In the genomic region with DNA sequence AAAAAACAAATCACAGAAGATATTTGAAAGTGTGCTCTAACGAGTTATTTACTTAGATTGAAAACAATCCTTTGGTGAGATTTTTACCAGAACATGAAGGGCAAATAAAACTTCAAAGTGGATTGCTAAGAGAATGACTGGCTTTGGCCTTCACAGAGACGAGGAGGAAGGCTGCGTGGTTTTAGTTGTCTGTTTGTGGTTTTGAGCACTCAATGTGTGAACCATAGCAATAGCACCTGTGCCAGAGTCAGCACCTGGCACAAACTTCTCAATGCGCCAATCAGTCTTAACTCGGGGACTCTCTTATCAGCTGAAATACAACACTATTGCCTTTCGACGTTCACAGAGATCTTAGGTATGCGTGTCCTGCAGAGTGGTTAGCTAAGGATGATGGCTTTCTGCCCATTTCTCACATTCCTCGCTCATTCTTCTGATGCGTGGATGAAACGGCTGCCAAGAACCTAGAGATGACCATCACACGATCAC, we compare ENCODE assay signal across 1 cellular context.
TF ChIP-seq lines count a peak whose summit lies in the region.

No MANE protein-coding gene starts in this region.

TF ChIP-seq in GM12878, 131 proteins besides CTCF, POLR2A, EP300 and RAD21 (continued from another document):
- TF ChIP-seq, protein P1, sequence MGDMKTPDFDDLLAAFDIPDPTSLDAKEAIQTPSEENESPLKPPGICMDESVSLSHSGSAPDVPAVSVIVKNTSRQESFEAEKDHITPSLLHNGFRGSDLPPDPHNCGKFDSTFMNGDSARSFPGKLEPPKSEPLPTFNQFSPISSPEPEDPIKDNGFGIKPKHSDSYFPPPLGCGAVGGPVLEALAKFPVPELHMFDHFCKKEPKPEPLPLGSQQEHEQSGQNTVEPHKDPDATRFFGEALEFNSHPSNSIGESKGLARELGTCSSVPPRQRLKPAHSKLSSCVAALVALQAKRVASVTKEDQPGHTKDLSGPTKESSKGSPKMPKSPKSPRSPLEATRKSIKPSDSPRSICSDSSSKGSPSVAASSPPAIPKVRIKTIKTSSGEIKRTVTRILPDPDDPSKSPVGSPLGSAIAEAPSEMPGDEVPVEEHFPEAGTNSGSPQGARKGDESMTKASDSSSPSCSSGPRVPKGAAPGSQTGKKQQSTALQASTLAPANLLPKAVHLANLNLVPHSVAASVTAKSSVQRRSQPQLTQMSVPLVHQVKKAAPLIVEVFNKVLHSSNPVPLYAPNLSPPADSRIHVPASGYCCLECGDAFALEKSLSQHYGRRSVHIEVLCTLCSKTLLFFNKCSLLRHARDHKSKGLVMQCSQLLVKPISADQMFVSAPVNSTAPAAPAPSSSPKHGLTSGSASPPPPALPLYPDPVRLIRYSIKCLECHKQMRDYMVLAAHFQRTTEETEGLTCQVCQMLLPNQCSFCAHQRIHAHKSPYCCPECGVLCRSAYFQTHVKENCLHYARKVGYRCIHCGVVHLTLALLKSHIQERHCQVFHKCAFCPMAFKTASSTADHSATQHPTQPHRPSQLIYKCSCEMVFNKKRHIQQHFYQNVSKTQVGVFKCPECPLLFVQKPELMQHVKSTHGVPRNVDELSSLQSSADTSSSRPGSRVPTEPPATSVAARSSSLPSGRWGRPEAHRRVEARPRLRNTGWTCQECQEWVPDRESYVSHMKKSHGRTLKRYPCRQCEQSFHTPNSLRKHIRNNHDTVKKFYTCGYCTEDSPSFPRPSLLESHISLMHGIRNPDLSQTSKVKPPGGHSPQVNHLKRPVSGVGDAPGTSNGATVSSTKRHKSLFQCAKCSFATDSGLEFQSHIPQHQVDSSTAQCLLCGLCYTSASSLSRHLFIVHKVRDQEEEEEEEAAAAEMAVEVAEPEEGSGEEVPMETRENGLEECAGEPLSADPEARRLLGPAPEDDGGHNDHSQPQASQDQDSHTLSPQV (IDR thresholded peaks at IDR 0.05): no peak
- TF ChIP-seq IKZF2 (IDR thresholded peaks at IDR 0.05) (peak; percentile 42 to 53; a peak in 3 of 4 replicates), SIN3A (IDR thresholded peaks at IDR 0.05; ENCODE audit: low read depth, low read length) (no peak), SMARCA5 (IDR thresholded peaks at IDR 0.05) (0 out of 2 replicates have a peak, but pooled peaks have one; percentile 20), RCOR1 (conservative IDR thresholded peaks at IDR 0.05; ENCODE audit: low read depth, low read length) (no peak), GABPA (IDR thresholded peaks at IDR 0.05; ENCODE audit: low read depth) (peak; percentile 63; the same call in 1 of the 2 replicates), SP1 (IDR thresholded peaks at IDR 0.05; ENCODE audit: low read depth, low read length) (no peak)
